9 cellular contexts compared by ENCODE assay signal in genomic region chr1:30977105-30977504, GRCh38.
DNase-seq lines count a peak whose midpoint lies in the region; ATAC-seq, FAIRE-seq and TF ChIP-seq lines count a peak whose summit lies in the region.
"Had no signal": no experiment of that assay in that cellular context is flagged by ENCODE, and none has a peak within 500 bp of the region (broad histone marks: within the 10 kb centered on the region; RNA-seq: fewer than 3 reads in every experiment).

No MANE protein-coding gene starts in this region.

- peaks cover 49% of the 10 kb centered on the region for H3K4me1 Mint-ChIP-seq in activated T-helper 1 cell treated with anti-CD3 and anti-CD28 coated beads, Interleukin-12 subunit alpha, Interleukin-12 subunit beta, Interleukin-2, Interleukin-4 antibody, amounts not matched to agents 30 ng/mL and 10 ng/mL and 1 ng/mL, durations not matched to agents 14 hours and 24 hours and 36 hours (ENCODE audit: low read depth)

- DNase-seq in AG09319 (ENCODE audit: extremely low read depth, low read depth) = no peak
- DNase-seq in GM19239 (ENCODE audit: insufficient read length, low spot score) = no peak
- DNase-seq in activated T-helper 1 cell treated with anti-CD3 and anti-CD28 coated beads, Interleukin-12 subunit alpha, Interleukin-12 subunit beta, Interleukin-2, Interleukin-4 antibody, amounts not matched to agents 30 ng/mL and 10 ng/mL and 1 ng/mL, durations not matched to agents 14 hours and 24 hours and 36 hours (ENCODE audit: low spot score) = no peak
- no peak for DNase-seq in left lobe of liver (ENCODE audit: low spot score)
- no peak for DNase-seq in stimulated activated CD4-positive, alpha-beta T cell treated with anti-CD3 and anti-CD28 coated beads, Interleukin-2, amount 100 ng/mL, for 48 hours
- DNase-seq: erythroblast had no signal

- FAIRE-seq in GM19239 (lab: Jason Lieb, UNC) = peak; percentile 71

- peaks cover 56% of the 10 kb centered on the region for H3K36me3 Mint-ChIP-seq in activated T-helper 1 cell treated with anti-CD3 and anti-CD28 coated beads, Interleukin-12 subunit alpha, Interleukin-12 subunit beta, Interleukin-2, Interleukin-4 antibody, amounts not matched to agents 30 ng/mL and 10 ng/mL and 1 ng/mL, durations not matched to agents 14 hours and 24 hours and 36 hours (ENCODE audit: low read depth)

- no peaks in the 10 kb centered on the region for H3K27me3 Mint-ChIP-seq in activated T-helper 1 cell treated with anti-CD3 and anti-CD28 coated beads, Interleukin-12 subunit alpha, Interleukin-12 subunit beta, Interleukin-2, Interleukin-4 antibody, amounts not matched to agents 30 ng/mL and 10 ng/mL and 1 ng/mL, durations not matched to agents 14 hours and 24 hours and 36 hours (ENCODE audit: insufficient read depth)

- no peak overlapping the region for H3K4me3 Mint-ChIP-seq in activated T-helper 1 cell treated with anti-CD3 and anti-CD28 coated beads, Interleukin-12 subunit alpha, Interleukin-12 subunit beta, Interleukin-2, Interleukin-4 antibody, amounts not matched to agents 30 ng/mL and 10 ng/mL and 1 ng/mL, durations not matched to agents 14 hours and 24 hours and 36 hours

- peak; percentile 12 for TF ChIP-seq CTCF in AG09319 (IDR thresholded peaks at IDR 0.05; ENCODE audit: low read depth, low read length)

- intact Hi-C loops in activated T-helper 1 cell treated with anti-CD3 and anti-CD28 coated beads, Interleukin-12 subunit alpha, Interleukin-12 subunit beta, Interleukin-2, Interleukin-4 antibody, amounts not matched to agents 30 ng/mL and 10 ng/mL and 1 ng/mL, durations not matched to agents 14 hours and 24 hours and 36 hours (cut with micrococcal nuclease) = no loop called here

- ATAC-seq in left lobe of liver (peak; percentile 15), HG03432 (IDR thresholded peaks at IDR 0.05; ENCODE audit: unreplicated experiment) (no peak), HG02981 (IDR thresholded peaks at IDR 0.05; ENCODE audit: unreplicated experiment) (no peak), HG03135 (IDR thresholded peaks at IDR 0.05; ENCODE audit: unreplicated experiment) (no peak)

- H3K9me3 Mint-ChIP-seq in activated T-helper 1 cell treated with anti-CD3 and anti-CD28 coated beads, Interleukin-12 subunit alpha, Interleukin-12 subunit beta, Interleukin-2, Interleukin-4 antibody, amounts not matched to agents 30 ng/mL and 10 ng/mL and 1 ng/mL, durations not matched to agents 14 hours and 24 hours and 36 hours = no peaks in the 10 kb centered on the region

- H3K27ac Mint-ChIP-seq in activated T-helper 1 cell treated with anti-CD3 and anti-CD28 coated beads, Interleukin-12 subunit alpha, Interleukin-12 subunit beta, Interleukin-2, Interleukin-4 antibody, amounts not matched to agents 30 ng/mL and 10 ng/mL and 1 ng/mL, durations not matched to agents 14 hours and 24 hours and 36 hours = peak overlapping the region; percentile 42
